7 cellular contexts compared by ENCODE assay signal in the genomic region with DNA sequence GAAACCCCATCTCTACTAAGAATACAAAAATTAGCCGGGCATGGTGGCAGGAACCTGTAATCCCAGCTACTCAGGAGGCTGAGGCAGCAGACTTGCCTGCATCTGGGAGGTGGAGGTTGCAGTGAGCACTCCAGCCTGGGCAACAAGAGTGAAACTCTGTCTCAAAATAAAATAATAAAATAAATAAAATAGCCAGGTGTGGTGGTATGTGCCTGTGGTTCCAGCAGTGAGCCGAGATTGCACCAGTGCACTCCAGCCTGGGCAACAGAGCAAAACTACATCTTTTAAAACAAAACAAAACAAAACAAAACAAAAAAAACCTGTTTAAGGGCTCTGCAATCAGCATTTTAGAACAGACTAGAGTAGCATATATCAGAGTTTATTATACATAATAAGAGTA.
DNase-seq lines count a peak whose midpoint lies in the region; TF ChIP-seq lines count a peak whose summit lies in the region.
"Not testable (repeated sequence)": the region's sequence is repeated elsewhere in the genome, so short reads cannot be mapped to it uniquely, and the experiment has no call there.

No MANE protein-coding gene starts in this region.

- H2AK5ac ChIP-seq in trophoblast cell (ENCODE audit: low read length): not testable (repeated sequence)

- not testable (repeated sequence) for H3K14ac ChIP-seq in trophoblast cell (ENCODE audit: low read length)

- not testable (repeated sequence) for H3K9ac ChIP-seq in SK-N-SH; trophoblast cell (ENCODE audit: low read length)

- H3K4me3 Mint-ChIP-seq in mesothelial cell of epicardium: not testable (repeated sequence)

- not testable (repeated sequence) for H4K8ac ChIP-seq in trophoblast cell (ENCODE audit: low read depth, low read length)

- peaks cover 20% of the 10 kb centered on the region for H3K79me1 ChIP-seq in trophoblast cell (ENCODE audit: low read length)

- H3K9me3 ChIP-seq in SK-N-SH; esophagus muscularis mucosa; trophoblast cell (ENCODE audit: insufficient read depth, low read depth, low read length); sigmoid colon; tibial artery: not testable (repeated sequence)

- not testable (repeated sequence) for H2BK5ac ChIP-seq in trophoblast cell (ENCODE audit: low read depth, low read length, poor library complexity)

- not testable (repeated sequence) for H3K36me3 Mint-ChIP-seq in mesothelial cell of epicardium

- TF ChIP-seq CTCF in SK-N-SH (IDR thresholded peaks at IDR 0.05); coronary artery (IDR thresholded peaks at IDR 0.05); esophagus muscularis mucosa (IDR thresholded peaks at IDR 0.05); mesothelial cell of epicardium (IDR thresholded peaks at IDR 0.05; ENCODE audit: unreplicated experiment); sigmoid colon (IDR thresholded peaks at IDR 0.05); tibial artery (IDR thresholded peaks at IDR 0.05): not testable (repeated sequence)

- not testable (repeated sequence) for H3K4me3 ChIP-seq in SK-N-SH (ENCODE audit: low read depth in 2 of 2, low read length in 1 of 2); coronary artery; esophagus muscularis mucosa; trophoblast cell (ENCODE audit: low read depth, low read length); sigmoid colon; tibial artery

- not testable (repeated sequence) for H3K23ac ChIP-seq in trophoblast cell (ENCODE audit: low read length)

- H3K4ac ChIP-seq in trophoblast cell (ENCODE audit: low read depth, low read length): not testable (repeated sequence)

- TF ChIP-seq POLR2A in esophagus muscularis mucosa (IDR thresholded peaks at IDR 0.05; ENCODE audit: low read depth); sigmoid colon (IDR thresholded peaks at IDR 0.05): not testable (repeated sequence)

- peak overlapping the region; percentile 51 for H4K91ac ChIP-seq in trophoblast cell (ENCODE audit: low read depth, low read length)

- 88% methylated on average over 2 of the region's 2 CpGs for WGBS in SK-N-SH (ENCODE audit: low lambda C conversion rate)
- 73% methylated on average over 2 of the region's 2 CpGs for WGBS in esophagus muscularis mucosa
- no CpG with 5 or more reads among the region's 2 CpGs for WGBS in trophoblast cell (ENCODE audit: extremely low coverage, insufficient coverage, insufficient read length)
- 91 to 92% methylated on average over 2 of the region's 2 CpGs for WGBS in sigmoid colon, 2 donors

- intact Hi-C loops in esophagus muscularis mucosa (cut with DNase I); sigmoid colon (cut with DNase I); tibial artery (cut with DNase I; ENCODE audit: low total_unique reads): not testable (repeated sequence)

- TF ChIP-seq EP300 in SK-N-SH (IDR thresholded peaks at IDR 0.05; ENCODE audit: borderline replicate concordance in 1 of 2, low read depth in 1 of 2, low read length in 1 of 2); esophagus muscularis mucosa (IDR thresholded peaks at IDR 0.05); sigmoid colon (IDR thresholded peaks at IDR 0.05): not testable (repeated sequence)

- H3K18ac ChIP-seq in trophoblast cell (ENCODE audit: low read length): not testable (repeated sequence)

- not testable (repeated sequence) for H4K12ac ChIP-seq in trophoblast cell (ENCODE audit: low read depth, low read length)

- H3K4me1 Mint-ChIP-seq in mesothelial cell of epicardium: peaks cover 64% of the 10 kb centered on the region

- H3K79me2 ChIP-seq in SK-N-SH (ENCODE audit: insufficient read depth): peaks cover 97% of the 10 kb centered on the region
- H3K79me2 ChIP-seq in trophoblast cell (ENCODE audit: control insufficient read depth, insufficient read depth, low read length, poor library complexity): not testable (repeated sequence)

- H3K4me2 ChIP-seq in SK-N-SH: peak overlapping the region; percentile 17; the same call in 1 of the 2 replicates
- H3K4me2 ChIP-seq in trophoblast cell (ENCODE audit: low read length): not testable (repeated sequence)

- H4K20me1 ChIP-seq in SK-N-SH (ENCODE audit: insufficient read depth): not testable (repeated sequence)

- not testable (repeated sequence) for H2BK120ac ChIP-seq in trophoblast cell (ENCODE audit: insufficient read depth, low read length, poor library complexity)

- not testable (repeated sequence) for H3K27me3 ChIP-seq in SK-N-SH (ENCODE audit: insufficient read depth); esophagus muscularis mucosa; trophoblast cell (ENCODE audit: insufficient read depth, low read length); sigmoid colon; tibial artery

- not testable (repeated sequence) for H3K27me3 Mint-ChIP-seq in mesothelial cell of epicardium (ENCODE audit: low read depth)

- not testable (repeated sequence) for H3K9me3 Mint-ChIP-seq in mesothelial cell of epicardium

- H3F3A ChIP-seq in SK-N-SH (replicated peaks; ENCODE audit: insufficient read depth): peaks cover 40% of the 10 kb centered on the region

- DNase-seq in SK-N-SH; coronary artery (ENCODE audit: low spot score); esophagus muscularis mucosa (ENCODE audit: extremely low spot score); mesothelial cell of epicardium (ENCODE audit: low spot score in 2 of 2, unreplicated experiment in 2 of 2); trophoblast cell; sigmoid colon; tibial artery: not testable (repeated sequence)

- H3K9me2 ChIP-seq in SK-N-SH: not testable (repeated sequence)

- not testable (repeated sequence) for H2AFZ ChIP-seq in SK-N-SH (ENCODE audit: low read depth); trophoblast cell (ENCODE audit: insufficient read depth, low read length, poor library complexity)

- peak overlapping the region; percentile 71 for H3K27ac Mint-ChIP-seq in mesothelial cell of epicardium

- H3K4me1 ChIP-seq in SK-N-SH (ENCODE audit: control insufficient read depth in 1 of 2, insufficient read depth in 2 of 2, low read depth in 1 of 2, low read length in 1 of 2) (peaks cover 41 to 49% of the 10 kb centered on the region in 2 experiments), esophagus muscularis mucosa (peaks cover 0 to 54% (median 53%) of the 10 kb centered on the region in 4 donors), trophoblast cell (ENCODE audit: control insufficient read depth in 1 of 2, insufficient read depth in 2 of 2, low read length in 2 of 2) (peaks cover 18 to 29% of the 10 kb centered on the region in 2 experiments), sigmoid colon (peaks cover 0 to 86% (median 62%) of the 10 kb centered on the region in 4 donors), tibial artery (peaks cover 0 to 99% (median 45%) of the 10 kb centered on the region in 4 donors)

- not testable (repeated sequence) for H2BK12ac ChIP-seq in trophoblast cell (ENCODE audit: low read length)

- not testable (repeated sequence) for TF ChIP-seq RAD21 in SK-N-SH (IDR thresholded peaks at IDR 0.05; ENCODE audit: low read length)

- H3K27ac ChIP-seq in SK-N-SH (ENCODE audit: low read depth in 2 of 2, low read length in 1 of 2): peak overlapping the region in 1 of 2 experiments; percentile 93; a peak in 3 of 4 replicates
- H3K27ac ChIP-seq in coronary artery: peak overlapping the region; percentile 4 to 20
- peak overlapping the region; percentile 37 to 51 (median 42) for H3K27ac ChIP-seq in esophagus muscularis mucosa (replicated peaks in 1 of 4)
- H3K27ac ChIP-seq in trophoblast cell (ENCODE audit: low read depth, low read length): not testable (repeated sequence)
- peak overlapping the region; percentile 28 to 65 (median 57) for H3K27ac ChIP-seq in sigmoid colon
- H3K27ac ChIP-seq in tibial artery: peak overlapping the region; percentile 48 to 64

- POLR2A ChIA-PET in SK-N-SH (lab: Yijun Ruan, JAX): not testable (repeated sequence)

- CTCF ChIA-PET in SK-N-SH (lab: Yijun Ruan, JAX): interaction anchor here (0.7 to 1.7 kb wide), 6 partner anchors 10 to 850 kb away, joined by 3 to 4 read pairs (median 3); no protein-coding TSS in a partner anchor

- peaks cover 10 to 44% of the 10 kb centered on the region in 2 experiments for H3K36me3 ChIP-seq in SK-N-SH (replicated peaks in 1 of 2; ENCODE audit: control insufficient read depth in 1 of 2, insufficient read depth in 2 of 2, low read length in 1 of 2)
- H3K36me3 ChIP-seq in esophagus muscularis mucosa; trophoblast cell (ENCODE audit: control insufficient read depth in 1 of 2, insufficient read depth in 2 of 2, low read length in 2 of 2); sigmoid colon; tibial artery: not testable (repeated sequence)
